In genomic region chr11:69909561-69910518, GRCh38 we compare ENCODE assay signal across 8 cellular contexts.
DNase-seq lines count a peak whose midpoint lies in the region; ATAC-seq, FAIRE-seq and TF ChIP-seq lines count a peak whose summit lies in the region.

No MANE protein-coding gene starts in this region.

- H3K4me3 ChIP-seq in Loucy (ENCODE audit: low read length, poor library complexity, severe bottlenecking) (no peak overlapping the region), dorsolateral prefrontal cortex (no peak overlapping the region), neural cell (ENCODE audit: low read length) (no peak overlapping the region)

- H4K20me1 ChIP-seq in Loucy (ENCODE audit: insufficient read depth, low read length, poor library complexity, severe bottlenecking) (no peaks in the 10 kb centered on the region), neural cell (ENCODE audit: insufficient read depth) (no peaks in the 10 kb centered on the region)

- DNase-seq in D721Med (ENCODE audit: insufficient read length, low spot score) (no peak), dorsolateral prefrontal cortex (peak in 2 of 10 donors; percentile 29 to 39), NCI-H1105 treated with DMSO at 0.1 percent for 48 hours (lab: John Stamatoyannopoulos, UW) (no peak), putamen (ENCODE audit: low spot score) (no peak), AG08396 (ENCODE audit: low spot score) (no peak)

- H3K27ac ChIP-seq in dorsolateral prefrontal cortex (no peak overlapping the region), neural cell (ENCODE audit: low read length) (no peak overlapping the region)

- TF ChIP-seq CTCF in D721Med (IDR thresholded peaks at IDR 0.05; ENCODE audit: insufficient read depth, missing control alignments) (peak; percentile 34), Loucy (conservative IDR thresholded peaks at IDR 0.05; ENCODE audit: low read length) (peak; percentile 83), dorsolateral prefrontal cortex (IDR thresholded peaks at IDR 0.05 in 54 of 56, conservative IDR thresholded peaks at IDR 0.05 in 2 of 56; ENCODE audit: low read depth in 1 of 56, partially characterized antibody in 56 of 56) (peak in 52 of 56 donors; percentile 14 to 62 (median 46)), neural cell (IDR thresholded peaks at IDR 0.05; ENCODE audit: poor library complexity, severe bottlenecking) (peak; percentile 18)

- H2AFZ ChIP-seq in Loucy (ENCODE audit: low read length) (peak overlapping the region; percentile 30; the same call in 1 of the 2 replicates), neural cell (ENCODE audit: low read depth, low read length) (no peak overlapping the region)

- ATAC-seq in GM19463 (IDR thresholded peaks at IDR 0.05; ENCODE audit: unreplicated experiment), result no peak

- intact Hi-C loops in dorsolateral prefrontal cortex (cut with DNase I), result loop anchor here in 1 of 2 donors (10.0 kb wide), 1 partner anchor 215 kb away; no protein-coding TSS in a partner anchor

- H3K79me2 ChIP-seq in Loucy (ENCODE audit: insufficient read depth, low read length) (no peaks in the 10 kb centered on the region), neural cell (replicated peaks; ENCODE audit: insufficient read depth, low read length) (no peaks in the 10 kb centered on the region)

- H3K9me2 ChIP-seq in Loucy (replicated peaks; ENCODE audit: low read depth, low read length) (no peaks in the 10 kb centered on the region), neural cell (ENCODE audit: insufficient read depth, low read length) (no peaks in the 10 kb centered on the region)

- no peak for TF ChIP-seq EP300 in neural cell (conservative IDR thresholded peaks at IDR 0.05; ENCODE audit: poor library complexity, severe bottlenecking)

- H3K36me3 ChIP-seq in Loucy (ENCODE audit: insufficient read depth, low read length) (no peaks in the 10 kb centered on the region), neural cell (ENCODE audit: insufficient read depth, low read length) (no peaks in the 10 kb centered on the region)

- H3K9ac ChIP-seq in Loucy (ENCODE audit: low read depth, low read length, poor library complexity, severe bottlenecking) (no peak overlapping the region), neural cell (ENCODE audit: low read length) (no peak overlapping the region)

- no peaks in the 10 kb centered on the region for H3K27me3 ChIP-seq in Loucy (ENCODE audit: insufficient read depth, low read length, poor library complexity, severe bottlenecking)
- peaks cover 0 to 61% (median 17%) of the 10 kb centered on the region in 45 donors for H3K27me3 ChIP-seq in dorsolateral prefrontal cortex
- no peaks in the 10 kb centered on the region for H3K27me3 ChIP-seq in neural cell (ENCODE audit: insufficient read depth, low read depth, low read length)

- H3K4me2 ChIP-seq in Loucy (ENCODE audit: low read depth, low read length, poor library complexity, severe bottlenecking), result peak overlapping the region; percentile 34
- H3K4me2 ChIP-seq in neural cell (ENCODE audit: low read length), result no peak overlapping the region

- no peaks in the 10 kb centered on the region for H3K9me3 ChIP-seq in Loucy (ENCODE audit: insufficient read depth, low read depth, low read length)
- H3K9me3 ChIP-seq in neural cell (ENCODE audit: low read length), result no peaks in the 10 kb centered on the region

- no peaks in the 10 kb centered on the region for H3K4me1 ChIP-seq in Loucy (ENCODE audit: insufficient read depth, low read length, poor library complexity, severe bottlenecking)

- H3F3A ChIP-seq in Loucy (ENCODE audit: low read depth) (no peaks in the 10 kb centered on the region), neural cell (ENCODE audit: insufficient read depth, low read length, poor library complexity, severe bottlenecking) (no peaks in the 10 kb centered on the region)

- no peak for TF ChIP-seq RAD21 in neural cell (conservative IDR thresholded peaks at IDR 0.05)

- no peak for FAIRE-seq in D721Med (lab: Jason Lieb, UNC)

TF ChIP-seq in neural cell, 6 proteins besides CTCF, POLR2A, EP300 and RAD21:
- no peak for TF ChIP-seq EZH2 (IDR thresholded peaks at IDR 0.05; ENCODE audit: borderline replicate concordance, insufficient read depth, low read length, poor library complexity, severe bottlenecking)
- no peak for TF ChIP-seq TAF1 (IDR thresholded peaks at IDR 0.05; ENCODE audit: low read depth)
- no peak for TF ChIP-seq REST (IDR thresholded peaks at IDR 0.05; ENCODE audit: borderline replicate concordance)
- no peak for TF ChIP-seq POLR2AphosphoS5 (IDR thresholded peaks at IDR 0.05)
- no peak for TF ChIP-seq SMC3 (conservative IDR thresholded peaks at IDR 0.05; ENCODE audit: poor library complexity)
- no peak for TF ChIP-seq MXI1 (conservative IDR thresholded peaks at IDR 0.05; ENCODE audit: poor library complexity, severe bottlenecking)

Comparison
In these comparisons a context has a peak if more than half of its experiments do, and no peak if none do; other contexts are left out.
1. CTCF ChIP-seq: peak in every context shown above with its lines; median percentile 83 in Loucy; 46 in dorsolateral prefrontal cortex; 34 in D721Med; 18 in neural cell.